In the genomic region with DNA sequence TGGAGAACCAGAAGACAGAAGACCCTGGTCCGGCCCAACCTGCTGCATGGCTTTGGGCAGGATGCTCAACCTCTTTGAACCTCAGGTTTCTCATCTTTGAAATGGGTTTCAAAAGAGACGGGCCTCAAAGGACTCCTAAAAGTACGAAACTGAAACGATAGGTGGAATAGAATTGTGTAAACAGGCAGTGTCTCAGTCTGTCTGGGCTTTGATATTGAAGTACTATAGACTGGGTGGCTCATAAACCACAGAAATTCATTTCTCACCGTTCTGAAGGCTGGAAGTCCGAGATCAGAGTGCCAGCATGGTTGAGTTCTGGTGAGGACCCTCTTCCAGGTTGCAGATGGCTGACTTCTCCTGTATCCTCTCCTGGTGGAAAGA, we compare ENCODE assay signal across 32 cellular contexts. TPM values are rescaled to one million over a fixed set of nuclear protein-coding genes. Genes with fewer than 3 reads are reported as not detected.
"Had no signal": no experiment of that assay in that cellular context is flagged by ENCODE, and none has a peak within 500 bp of the region (broad histone marks: within the 10 kb centered on the region; RNA-seq: fewer than 3 reads in every experiment).

No MANE protein-coding gene starts in this region.

- DNase-seq: dermis blood vessel endothelial cell; effector memory CD4-positive, alpha-beta T cell; erythroblast; esophagus squamous epithelium; foreskin melanocyte; glutamatergic neuron; heart right ventricle; hippocampal formation; left cardiac atrium; left lung; mesendoderm; midbrain; naive thymus-derived CD4-positive, alpha-beta T cell; occipital lobe; ovary; posterior cingulate gyrus; psoas muscle; right cardiac atrium; sigmoid colon; spleen; stimulated activated CD4-positive, alpha-beta T cell treated with anti-CD3 and anti-CD28 coated beads, Interleukin-4, amount 100 ng/mL, for 4 hours; transverse colon had no signal

- FAIRE-seq: endometrium, islet of Langerhans had no signal

- H3K27me3 ChIP-seq: esophagus squamous epithelium, heart right ventricle, left lung, ovary, sigmoid colon, spleen, suprapubic skin, transverse colon, vagina had no signal

- H3K9me3 ChIP-seq: esophagus squamous epithelium, heart right ventricle, left lung, ovary, psoas muscle, sigmoid colon, spleen, suprapubic skin, transverse colon, vagina had no signal

- H3K9me3 Mint-ChIP-seq: stimulated activated memory B cell treated with anti-CD40 and anti-IgM and Interleukin-4, amounts not matched to agents 10 μg/mL and 1 μg/mL and 100 μg/mL, for 72 hours; stimulated activated naive CD8-positive, alpha-beta T cell treated with anti-CD3 and anti-CD28 coated beads, Interleukin-15, Interleukin-2, amounts not matched to agents 100 ng/mL and 50 ng/mL, for 24 hours had no signal

- H3K27me3 Mint-ChIP-seq: stimulated activated naive CD8-positive, alpha-beta T cell treated with anti-CD3 and anti-CD28 coated beads, Interleukin-15, Interleukin-2, amounts not matched to agents 100 ng/mL and 50 ng/mL, for 24 hours had no signal

- H3K4me1 Mint-ChIP-seq: naive thymus-derived CD4-positive, alpha-beta T cell; stimulated activated memory B cell treated with anti-CD40 and anti-IgM and Interleukin-4, amounts not matched to agents 10 μg/mL and 1 μg/mL and 100 μg/mL, for 72 hours had no signal

- H3K4me3 Mint-ChIP-seq: naive thymus-derived CD4-positive, alpha-beta T cell; stimulated activated memory B cell treated with anti-CD40 and anti-IgM and Interleukin-4, amounts not matched to agents 10 μg/mL and 1 μg/mL and 100 μg/mL, for 72 hours; stimulated activated naive CD8-positive, alpha-beta T cell treated with anti-CD3 and anti-CD28 coated beads, Interleukin-15, Interleukin-2, amounts not matched to agents 100 ng/mL and 50 ng/mL, for 24 hours had no signal

- ATAC-seq: heart right ventricle; left cardiac atrium; left lung; naive thymus-derived CD4-positive, alpha-beta T cell; psoas muscle; right cardiac atrium; stimulated activated memory B cell treated with anti-CD40 and anti-IgM and Interleukin-4, amounts not matched to agents 10 μg/mL and 1 μg/mL and 100 μg/mL, for 72 hours had no signal

- H3K27ac Mint-ChIP-seq: naive thymus-derived CD4-positive, alpha-beta T cell; stimulated activated memory B cell treated with anti-CD40 and anti-IgM and Interleukin-4, amounts not matched to agents 10 μg/mL and 1 μg/mL and 100 μg/mL, for 72 hours; stimulated activated naive CD8-positive, alpha-beta T cell treated with anti-CD3 and anti-CD28 coated beads, Interleukin-15, Interleukin-2, amounts not matched to agents 100 ng/mL and 50 ng/mL, for 24 hours had no signal

- H3K27ac ChIP-seq: coronary artery, esophagus squamous epithelium, heart right ventricle, left lung, ovary, psoas muscle, sigmoid colon, spleen, suprapubic skin, transverse colon, vagina had no signal

- H3K36me3 Mint-ChIP-seq: naive thymus-derived CD4-positive, alpha-beta T cell; stimulated activated memory B cell treated with anti-CD40 and anti-IgM and Interleukin-4, amounts not matched to agents 10 μg/mL and 1 μg/mL and 100 μg/mL, for 72 hours had no signal

- H3K4me3 ChIP-seq: coronary artery, esophagus squamous epithelium, heart right ventricle, left lung, ovary, psoas muscle, sigmoid colon, spleen, suprapubic skin, transverse colon, vagina had no signal

- H3K36me3 ChIP-seq: esophagus squamous epithelium, heart right ventricle, left lung, ovary, sigmoid colon, spleen, suprapubic skin, transverse colon, vagina had no signal

RNA-seq across cellular contexts. Expression of a gene that starts 35.8 kb away (rescaled TPM):
- total RNA-seq: dermis blood vessel endothelial cell; kidney epithelial cell; lung microvascular endothelial cell; naive thymus-derived CD4-positive, alpha-beta T cell; renal cortical epithelial cell; vagina had no signal
- polyA plus RNA-seq: naive thymus-derived CD4-positive, alpha-beta T cell had no signal
